In the genomic region with DNA sequence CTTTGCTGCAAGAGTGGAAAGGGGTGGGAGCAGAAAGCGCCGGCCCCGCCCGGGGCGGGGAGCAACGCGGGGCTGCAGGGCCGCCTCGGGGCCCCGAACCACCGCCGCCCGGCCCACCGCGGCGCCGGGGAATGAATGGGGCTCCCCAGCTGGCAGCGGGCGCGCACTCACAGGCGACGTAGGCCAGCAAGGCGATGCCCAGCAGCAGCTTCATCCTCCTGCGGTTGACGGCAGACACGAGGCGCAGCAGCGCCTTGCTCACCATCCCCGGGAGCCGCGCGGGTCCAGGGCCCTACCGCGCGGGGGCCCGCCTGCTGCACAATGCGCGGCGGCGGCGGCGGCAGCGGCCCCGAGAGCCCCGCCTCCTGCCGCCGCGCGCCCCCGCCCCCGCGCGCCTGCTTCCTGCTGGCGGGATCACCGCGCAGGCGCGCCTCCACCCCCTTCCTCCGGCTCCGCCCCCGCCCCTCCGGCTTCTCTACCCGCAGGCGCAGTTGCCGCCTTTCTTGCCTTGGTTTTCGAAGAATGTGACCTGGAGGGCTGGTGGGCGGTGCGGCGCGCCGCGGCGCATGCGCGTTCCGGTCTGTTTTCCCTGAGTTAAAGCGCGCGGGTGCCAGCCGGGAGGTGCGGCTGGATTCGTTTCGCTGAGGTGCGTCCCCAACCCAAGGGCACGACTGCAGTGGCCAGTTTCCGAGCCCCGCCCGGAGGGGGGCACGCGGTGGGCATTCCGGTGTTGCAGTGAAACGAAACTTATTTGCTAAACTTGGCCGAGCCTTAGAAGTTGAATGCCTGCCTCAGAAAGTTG, we compare ENCODE assay signal across 7 cellular contexts. TPM values are rescaled to one million over a fixed set of nuclear protein-coding genes. Genes with fewer than 3 reads are reported as not detected.
A peak's percentile ranks its signal among the peaks of the same experiment; 100 is the strongest.
DNase-seq lines count a peak whose midpoint lies in the region; ATAC-seq, FAIRE-seq and TF ChIP-seq lines count a peak whose summit lies in the region.

A gene (minus strand): TSS at position 325 of the 802 bp plus-strand sequence. CDS start 60 bp downstream, at position 265.

- peak within 1 kb of the TSS; percentile 93 for H3K4me2 ChIP-seq in hepatocyte

- TF ChIP-seq CTCF in hepatocyte (IDR thresholded peaks at IDR 0.05; ENCODE audit: poor library complexity) = no peak

- H3K9me2 ChIP-seq in hepatocyte (replicated peaks; ENCODE audit: insufficient read depth) = no peaks in the 10 kb centered on the region

- H3K9me3 ChIP-seq in hepatocyte (ENCODE audit: low read depth) = no peaks in the 10 kb centered on the region

- H3K36me3 ChIP-seq in hepatocyte (replicated peaks; ENCODE audit: insufficient read depth, low read depth) = no peaks in the 10 kb centered on the region

- peak within 1 kb of the TSS; percentile 97 for H3K4me3 ChIP-seq in hepatocyte

- peak; percentile 91 for DNase-seq in GM18507 (ENCODE audit: extremely low spot score, insufficient read length, low read depth)
- DNase-seq in NCI-H2029 treated with DMSO at 0.1 percent for 48 hours (lab: John Stamatoyannopoulos, UW) = peak; percentile 72
- DNase-seq in T-helper 9 cell = peak; percentile 96
- peak; percentile 99 for DNase-seq in astrocyte of the hippocampus (ENCODE audit: low read depth, low spot score)
- DNase-seq in hepatocyte (ENCODE audit: low spot score) = peak; percentile 99
- DNase-seq in retina = peak; percentile 95

- ATAC-seq in HG02981 (IDR thresholded peaks at IDR 0.05; ENCODE audit: unreplicated experiment) = peak; percentile 65

- peaks cover 6% of the 10 kb centered on the region for H4K20me1 ChIP-seq in hepatocyte (ENCODE audit: insufficient read depth, poor library complexity, severe bottlenecking)

- peak; percentile 96 for FAIRE-seq in GM18507 (lab: Jason Lieb, UNC)

- peak within 1 kb of the TSS; percentile 89 for H2AFZ ChIP-seq in hepatocyte

- 1% methylated on average over 47 of the region's 93 CpGs for WGBS in hepatocyte (ENCODE audit: low lambda C conversion rate, missing lambda C conversion rate)

- H3K4me1 ChIP-seq in hepatocyte (ENCODE audit: insufficient read depth) = peaks cover 14% of the 10 kb centered on the region

- peak within 1 kb of the TSS; percentile 84 for H3K27ac ChIP-seq in hepatocyte

- H3K27me3 ChIP-seq in hepatocyte = no peaks in the 10 kb centered on the region

- peaks cover 36% of the 10 kb centered on the region for H3K79me2 ChIP-seq in hepatocyte

RNA-seq across cellular contexts. Expression of the gene that starts here (rescaled TPM):
- 46.5 and 68.4 TPM in 2 replicates for total RNA-seq in hepatocyte
- 83.2 and 84.9 TPM in 2 replicates for polyA plus RNA-seq in hepatocyte

Comparison
In these comparisons a context has a peak if more than half of its experiments do, and no peak if none do; other contexts are left out.
1. Peak in every context shown above with its lines: DNase-seq, ATAC-seq, H3K4me3 ChIP-seq and H3K27ac ChIP-seq.